20 cellular contexts compared by ENCODE assay signal in genomic region chr14:81337073-81337472, GRCh38.
DNase-seq lines count a peak whose midpoint lies in the region; ATAC-seq, FAIRE-seq and TF ChIP-seq lines count a peak whose summit lies in the region.
"Had no signal": no experiment of that assay in that cellular context is flagged by ENCODE, and none has a peak within 500 bp of the region (broad histone marks: within the 10 kb centered on the region; RNA-seq: fewer than 3 reads in every experiment).

No MANE protein-coding gene starts in this region.

- no peaks in the 10 kb centered on the region for H3K27me3 ChIP-seq in PC-3 (ENCODE audit: low read length)
- H3K27me3 ChIP-seq in keratinocyte (ENCODE audit: control insufficient read depth, extremely low read depth, insufficient read depth, low read length): no peaks in the 10 kb centered on the region
- H3K27me3 ChIP-seq: BE2C had no signal

- H3K4me2 ChIP-seq in PC-3 (ENCODE audit: low read length): no peak overlapping the region
- H3K4me2 ChIP-seq in keratinocyte (ENCODE audit: control insufficient read depth, extremely low read depth, insufficient read depth, low read depth, low read length): no peak overlapping the region

- H3K79me2 ChIP-seq in PC-3 (ENCODE audit: low read length): no peaks in the 10 kb centered on the region
- no peaks in the 10 kb centered on the region for H3K79me2 ChIP-seq in keratinocyte (ENCODE audit: control insufficient read depth, insufficient read depth, low read length)

- TF ChIP-seq CTCF in PC-3 (conservative IDR thresholded peaks at IDR 0.05; ENCODE audit: low read depth, low read length): no peak
- no peak for TF ChIP-seq CTCF in epithelial cell of esophagus (IDR thresholded peaks at IDR 0.05; ENCODE audit: insufficient read depth, low read depth, low read length, missing control alignments)
- TF ChIP-seq CTCF in keratinocyte (optimal IDR thresholded peaks at IDR 0.05 in 1 of 3, IDR thresholded peaks at IDR 0.05 in 1 of 3, conservative IDR thresholded peaks at IDR 0.05 in 1 of 3; ENCODE audit: extremely low read depth in 1 of 3, insufficient read depth in 2 of 3, low read length in 3 of 3): no peak

- CTCF ChIA-PET in PC-3 (lab: Charles Lee): no interaction called here

- no peaks in the 10 kb centered on the region for H3F3A ChIP-seq in PC-3 (ENCODE audit: low read length, unreplicated experiment)

- FAIRE-seq in keratinocyte (lab: Jason Lieb, UNC): peak; percentile 13
- FAIRE-seq: HepG2 had no signal

- H3K4me3 ChIP-seq in PC-3 (ENCODE audit: low read length): no peak overlapping the region
- no peak overlapping the region for H3K4me3 ChIP-seq in epithelial cell of esophagus (ENCODE audit: low read length)
- no peak overlapping the region for H3K4me3 ChIP-seq in keratinocyte (ENCODE audit: control insufficient read depth in 2 of 3, extremely low read depth in 1 of 3, insufficient read depth in 2 of 3, low read depth in 1 of 3, low read length in 3 of 3)

- ATAC-seq in PC-3: peak; percentile 92
- ATAC-seq in HG03432 (IDR thresholded peaks at IDR 0.05; ENCODE audit: unreplicated experiment): no peak
- ATAC-seq: HCT116, HepG2 had no signal

- dilution Hi-C loops in keratinocyte (cut with MboI; ENCODE audit: extremely low pct_ligation_motif_present, low sequenced_read_pairs): no loop called here

- peaks cover 10% of the 10 kb centered on the region for H3K4me1 ChIP-seq in PC-3 (ENCODE audit: insufficient read depth, low read length)
- peaks cover 23% of the 10 kb centered on the region for H3K4me1 ChIP-seq in keratinocyte (ENCODE audit: control insufficient read depth, extremely low read depth, insufficient read depth, low read length)
- H3K4me1 ChIP-seq: BE2C had no signal

- BruUV-seq in PC-3 (replicated peaks; lab: Mats Ljungman, UMichigan): no TSS peak

- POLR2A ChIA-PET in PC-3 (lab: Charles Lee; ENCODE audit: unreplicated experiment): no interaction called here

- DNase-seq in ELR (ENCODE audit: low read depth) (peak; percentile 1), PC-3 (peak; percentile 82), epithelial cell of esophagus (ENCODE audit: low read depth) (peak; percentile 66), keratinocyte (ENCODE audit: low read depth, low spot score) (no peak), NCI-H1092 treated with DMSO at 0.1 percent for 48 hours (lab: John Stamatoyannopoulos, UW) (no peak)
- DNase-seq in effector CD8-positive, alpha-beta T cell (lab: John Stamatoyannopoulos, UW): no peak
- DNase-seq: BE2C; C1 segment of cervical spinal cord; CD4-positive, CD25-positive, alpha-beta regulatory T cell; CD8-positive, alpha-beta memory T cell; COR-L47; DMS 273 treated with DMSO at 0.1 percent for 48 hours; DMS79; GF-D8; GOT3; H7; HFFc6 had no signal

- no peaks in the 10 kb centered on the region for H3K9me3 ChIP-seq in PC-3 (ENCODE audit: low read length)
- no peaks in the 10 kb centered on the region for H3K9me3 ChIP-seq in keratinocyte (ENCODE audit: control insufficient read depth, low read depth, low read length)
- H3K9me3 ChIP-seq: BE2C had no signal

- no peaks in the 10 kb centered on the region for H3K36me3 ChIP-seq in PC-3 (ENCODE audit: low read depth, low read length)
- H3K36me3 ChIP-seq in keratinocyte (ENCODE audit: control insufficient read depth in 2 of 2, extremely low read depth in 1 of 2, insufficient read depth in 2 of 2, low read length in 2 of 2): no peaks in the 10 kb centered on the region
- H3K36me3 ChIP-seq: BE2C had no signal

- H3K27ac ChIP-seq in PC-3 (ENCODE audit: low read length) (peak overlapping the region; percentile 51), keratinocyte (ENCODE audit: control insufficient read depth, insufficient read depth, low read length) (no peak overlapping the region)

- H4K20me1 ChIP-seq in PC-3 (ENCODE audit: low read length) (no peaks in the 10 kb centered on the region), keratinocyte (ENCODE audit: control insufficient read depth, extremely low read depth, insufficient read depth, low read length) (no peaks in the 10 kb centered on the region)

- H3K9ac ChIP-seq in PC-3 (ENCODE audit: low read length) (peak overlapping the region; percentile 21; the same call in 1 of the 2 replicates), keratinocyte (ENCODE audit: control insufficient read depth, extremely low read depth, insufficient read depth, low read length) (no peak overlapping the region)

- H3K9me1 ChIP-seq in keratinocyte (ENCODE audit: control insufficient read depth, extremely low read depth, insufficient read depth, low read length): no peaks in the 10 kb centered on the region

- H2AFZ ChIP-seq in PC-3 (ENCODE audit: low read length) (no peak overlapping the region), keratinocyte (ENCODE audit: control insufficient read depth, low read length) (no peak overlapping the region)

- H3K9me2 ChIP-seq in PC-3 (replicated peaks; ENCODE audit: low read length): no peaks in the 10 kb centered on the region

- intact Hi-C loops in PC-3 (cut with micrococcal nuclease): loop anchor here (2.0 kb wide), 1 partner anchor 64 kb away; the partner anchor contains the start of gene STON2

Comparison
In these comparisons a context has a peak if more than half of its experiments do, and no peak if none do; other contexts are left out.
1. DNase-seq: peak in ELR (single experiment), PC-3 (single experiment) and epithelial cell of esophagus (single experiment); none in keratinocyte (single experiment), effector CD8-positive, alpha-beta T cell (single experiment) and NCI-H1092 treated with DMSO at 0.1 percent for 48 hours (single experiment).